Comparison of ENCODE assay signal across 21 cellular contexts in genomic region chr6:57423468-57423867, GRCh38.
A peak's percentile ranks its signal among the peaks of the same experiment; 100 is the strongest.
DNase-seq lines count a peak whose midpoint lies in the region; ATAC-seq and TF ChIP-seq lines count a peak whose summit lies in the region.
"Had no signal": no experiment of that assay in that cellular context is flagged by ENCODE, and none has a peak within 500 bp of the region (broad histone marks: within the 10 kb centered on the region; RNA-seq: fewer than 3 reads in every experiment).

No MANE protein-coding gene starts in this region.

- H3K9me3 Mint-ChIP-seq in chondrocyte (ENCODE audit: low read depth), result no peaks in the 10 kb centered on the region
- H3K9me3 Mint-ChIP-seq in stimulated activated naive B cell treated with anti-CD40 and anti-IgM and Interleukin-4, amounts not matched to agents 10 μg/mL and 1 μg/mL and 100 μg/mL, for 72 hours, result no peaks in the 10 kb centered on the region
- no peaks in the 10 kb centered on the region for H3K9me3 Mint-ChIP-seq in stimulated activated memory B cell treated with anti-CD40 and anti-IgM and Interleukin-4, amounts not matched to agents 10 μg/mL and 1 μg/mL and 100 μg/mL, for 72 hours
- H3K9me3 Mint-ChIP-seq: activated T-helper 17 cell treated with anti-CD3 and anti-CD28 coated beads, Interleukin-2, amount 50 U/mL, for 72 hours; stimulated activated effector memory CD8-positive, alpha-beta T cell treated with anti-CD3 and anti-CD28 coated beads, Interleukin-12 subunit alpha, Interleukin-12 subunit beta, amount 100 ng/mL, for 72 hours had no signal

- ATAC-seq in stimulated activated naive B cell treated with anti-CD40 and anti-IgM and Interleukin-4, amounts not matched to agents 10 μg/mL and 1 μg/mL and 100 μg/mL, for 72 hours (replicated peaks), result no peak
- ATAC-seq in stimulated activated memory B cell treated with anti-CD40 and anti-IgM and Interleukin-4, amounts not matched to agents 10 μg/mL and 1 μg/mL and 100 μg/mL, for 72 hours, result no peak
- ATAC-seq: A549; activated T-helper 17 cell treated with anti-CD3 and anti-CD28 coated beads, Interleukin-2, amount 50 U/mL, for 72 hours; left ventricle myocardium superior; stimulated activated effector memory CD8-positive, alpha-beta T cell treated with anti-CD3 and anti-CD28 coated beads, Interleukin-12 subunit alpha, Interleukin-12 subunit beta, amount 100 ng/mL, for 72 hours; T-helper 17 cell had no signal

- H3K4me1 ChIP-seq in HUES64 (ENCODE audit: insufficient read depth, low read length), result peaks cover 45% of the 10 kb centered on the region
- H3K4me1 ChIP-seq: A549 had no signal

- no peaks in the 10 kb centered on the region for H3K27me3 Mint-ChIP-seq in chondrocyte (ENCODE audit: low read depth)
- no peaks in the 10 kb centered on the region for H3K27me3 Mint-ChIP-seq in stimulated activated naive B cell treated with anti-CD40 and anti-IgM and Interleukin-4, amounts not matched to agents 10 μg/mL and 1 μg/mL and 100 μg/mL, for 72 hours
- no peaks in the 10 kb centered on the region for H3K27me3 Mint-ChIP-seq in stimulated activated memory B cell treated with anti-CD40 and anti-IgM and Interleukin-4, amounts not matched to agents 10 μg/mL and 1 μg/mL and 100 μg/mL, for 72 hours
- H3K27me3 Mint-ChIP-seq: activated T-helper 17 cell treated with anti-CD3 and anti-CD28 coated beads, Interleukin-2, amount 50 U/mL, for 72 hours; T-helper 17 cell; type B pancreatic cell had no signal

- no peak for TF ChIP-seq CTCF in chondrocyte (IDR thresholded peaks at IDR 0.05)

- H3K27ac ChIP-seq in HUES64 (ENCODE audit: low read depth, low read length), result peak overlapping the region; percentile 84
- H3K27ac ChIP-seq: A549, C4-2B, GM23248 had no signal

- H3K36me3 ChIP-seq in HUES64 (ENCODE audit: insufficient read depth, low read length), result no peaks in the 10 kb centered on the region

- H3K9ac ChIP-seq in HUES64 (ENCODE audit: low read depth, low read length), result peak overlapping the region; percentile 45
- H3K9ac ChIP-seq: GM23248 had no signal

- H3K9me3 ChIP-seq in HUES64 (ENCODE audit: insufficient read depth, low read depth, low read length), result no peaks in the 10 kb centered on the region
- H3K9me3 ChIP-seq: A549 had no signal

- H3K4me3 ChIP-seq in HUES64 (ENCODE audit: low read length), result no peak overlapping the region; the same call in none of the 2 replicates
- H3K4me3 ChIP-seq: A549, GM23248 had no signal

- peak overlapping the region; percentile 55 for H3K27ac Mint-ChIP-seq in chondrocyte (ENCODE audit: unreplicated experiment)
- no peak overlapping the region for H3K27ac Mint-ChIP-seq in stimulated activated naive B cell treated with anti-CD40 and anti-IgM and Interleukin-4, amounts not matched to agents 10 μg/mL and 1 μg/mL and 100 μg/mL, for 72 hours
- no peak overlapping the region for H3K27ac Mint-ChIP-seq in stimulated activated memory B cell treated with anti-CD40 and anti-IgM and Interleukin-4, amounts not matched to agents 10 μg/mL and 1 μg/mL and 100 μg/mL, for 72 hours
- H3K27ac Mint-ChIP-seq: activated T-helper 17 cell treated with anti-CD3 and anti-CD28 coated beads, Interleukin-2, amount 50 U/mL, for 72 hours; stimulated activated effector memory CD8-positive, alpha-beta T cell treated with anti-CD3 and anti-CD28 coated beads, Interleukin-12 subunit alpha, Interleukin-12 subunit beta, amount 100 ng/mL, for 72 hours; T-helper 17 cell; type B pancreatic cell had no signal

- H3K27me3 ChIP-seq in HUES64 (ENCODE audit: insufficient read depth, low read length), result no peaks in the 10 kb centered on the region

- H3K4me3 Mint-ChIP-seq in chondrocyte (ENCODE audit: unreplicated experiment), result no peak overlapping the region
- no peak overlapping the region for H3K4me3 Mint-ChIP-seq in stimulated activated naive B cell treated with anti-CD40 and anti-IgM and Interleukin-4, amounts not matched to agents 10 μg/mL and 1 μg/mL and 100 μg/mL, for 72 hours
- no peak overlapping the region for H3K4me3 Mint-ChIP-seq in stimulated activated memory B cell treated with anti-CD40 and anti-IgM and Interleukin-4, amounts not matched to agents 10 μg/mL and 1 μg/mL and 100 μg/mL, for 72 hours
- H3K4me3 Mint-ChIP-seq: activated T-helper 17 cell treated with anti-CD3 and anti-CD28 coated beads, Interleukin-2, amount 50 U/mL, for 72 hours; stimulated activated effector memory CD8-positive, alpha-beta T cell treated with anti-CD3 and anti-CD28 coated beads, Interleukin-12 subunit alpha, Interleukin-12 subunit beta, amount 100 ng/mL, for 72 hours; T-helper 17 cell; type B pancreatic cell had no signal

- peak; percentile 24 for DNase-seq in DMS114 treated with DMSO at 0.1 percent for 48 hours (lab: John Stamatoyannopoulos, UW; ENCODE audit: unreplicated experiment)
- DNase-seq in chondrocyte (ENCODE audit: low spot score), result no peak
- DNase-seq in iPS-NIHi7 (ENCODE audit: extremely low spot score), result peak; percentile 71
- DNase-seq in SHP77 (lab: John Stamatoyannopoulos, UW), result no peak
- no peak for DNase-seq in SW480 (ENCODE audit: low spot score)
- DNase-seq in stimulated activated naive B cell treated with anti-CD40 and anti-IgM and Interleukin-4, amounts not matched to agents 10 μg/mL and 1 μg/mL and 100 μg/mL, for 72 hours, result no peak
- DNase-seq: activated CD4-positive, CD25-positive, alpha-beta regulatory T cell; DMS53; effector CD8-positive, alpha-beta T cell; GM23248; left ventricle myocardium superior; NCI-H1694 treated with DMSO at 0.1 percent for 48 hours; Right ventricle myocardium superior; T-helper 17 cell had no signal

- no peaks in the 10 kb centered on the region for H3K36me3 Mint-ChIP-seq in chondrocyte (ENCODE audit: low read depth)
- H3K36me3 Mint-ChIP-seq in stimulated activated naive B cell treated with anti-CD40 and anti-IgM and Interleukin-4, amounts not matched to agents 10 μg/mL and 1 μg/mL and 100 μg/mL, for 72 hours, result peaks cover 3 to 11% of the 10 kb centered on the region in 2 donors
- H3K36me3 Mint-ChIP-seq in stimulated activated memory B cell treated with anti-CD40 and anti-IgM and Interleukin-4, amounts not matched to agents 10 μg/mL and 1 μg/mL and 100 μg/mL, for 72 hours, result no peaks in the 10 kb centered on the region

- peaks cover 24% of the 10 kb centered on the region for H3K4me1 Mint-ChIP-seq in chondrocyte (ENCODE audit: low read depth)
- peaks cover 10 to 22% of the 10 kb centered on the region in 2 donors for H3K4me1 Mint-ChIP-seq in stimulated activated naive B cell treated with anti-CD40 and anti-IgM and Interleukin-4, amounts not matched to agents 10 μg/mL and 1 μg/mL and 100 μg/mL, for 72 hours
- peaks cover 32% of the 10 kb centered on the region for H3K4me1 Mint-ChIP-seq in stimulated activated memory B cell treated with anti-CD40 and anti-IgM and Interleukin-4, amounts not matched to agents 10 μg/mL and 1 μg/mL and 100 μg/mL, for 72 hours

- WGBS in HUES64, result 8% methylated on average over 5 of the region's 5 CpGs

Comparison
In these comparisons a context has a peak if more than half of its experiments do, and no peak if none do; other contexts are left out.
1. DNase-seq: peak in DMS114 treated with DMSO at 0.1 percent for 48 hours (single experiment) and iPS-NIHi7 (single experiment); none in chondrocyte (single experiment), SHP77 (0 of 2), SW480 (single experiment) and stimulated activated naive B cell treated with anti-CD40 and anti-IgM and Interleukin-4, amounts not matched to agents 10 μg/mL and 1 μg/mL and 100 μg/mL, for 72 hours (single experiment).